8 cellular contexts compared by ENCODE assay signal in the genomic region with DNA sequence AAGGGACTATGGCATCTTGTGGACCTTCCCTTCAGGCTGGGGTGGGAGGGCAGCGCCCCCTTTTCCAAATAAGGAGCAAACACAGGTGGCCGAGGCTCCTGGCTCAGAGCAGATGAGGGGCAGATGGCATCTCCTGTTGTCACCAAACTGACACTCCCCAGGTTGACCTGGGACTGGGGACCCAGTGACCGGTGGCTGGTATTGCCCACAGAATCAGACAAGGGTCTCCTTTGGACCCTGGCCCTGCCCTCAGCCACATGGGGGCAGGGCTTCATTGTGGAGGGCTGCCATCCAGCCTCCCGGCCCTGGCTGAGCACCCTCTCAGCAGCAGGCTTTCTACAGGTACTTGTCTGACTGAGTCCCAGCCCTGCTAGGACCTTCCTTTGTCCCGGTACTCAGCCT. TPM values are rescaled to one million over a fixed set of nuclear protein-coding genes. Genes with fewer than 3 reads are reported as not detected.
A peak's percentile ranks its signal among the peaks of the same experiment; 100 is the strongest.
DNase-seq lines count a peak whose midpoint lies in the region; ATAC-seq and TF ChIP-seq lines count a peak whose summit lies in the region.

No MANE protein-coding gene starts in this region.

- DNase-seq in heart left ventricle = peak in 1 of 5 donors; percentile 22
- DNase-seq in left cardiac atrium = no peak
- DNase-seq in ascending aorta (ENCODE audit: low spot score in 2 of 2) = peak in 1 of 2 donors; percentile 4
- DNase-seq in mesothelial cell of epicardium (ENCODE audit: low spot score in 2 of 2, unreplicated experiment in 2 of 2) = no peak
- no peak for DNase-seq in NCI-H2227 (lab: John Stamatoyannopoulos, UW; ENCODE audit: unreplicated experiment)
- DNase-seq in posterior vena cava (ENCODE audit: low spot score) = no peak
- no peak for DNase-seq in ovary

- 56 to 66% (median 59%) methylated on average over 5 of the region's 5 CpGs for WGBS in heart left ventricle, 4 donors
- WGBS in urinary bladder = 61% methylated on average over 5 of the region's 5 CpGs
- 60 to 79% (median 67%) methylated on average over 5 of the region's 5 CpGs for WGBS in ovary, 3 donors

- peak overlapping the region; percentile 53 for H3K4me3 Mint-ChIP-seq in mesothelial cell of epicardium

- peaks cover 15% of the 10 kb centered on the region for H3K27me3 Mint-ChIP-seq in mesothelial cell of epicardium (ENCODE audit: low read depth)

- H3K27ac Mint-ChIP-seq in mesothelial cell of epicardium = no peak overlapping the region

- no peaks in the 10 kb centered on the region for H3K36me3 Mint-ChIP-seq in mesothelial cell of epicardium

- intact Hi-C loops in heart left ventricle (cut with DNase I) = loop anchor here in 1 of 10 donors (2.0 to 5.0 kb wide), 2 partner anchors 33 to 108 kb away; a partner anchor contains a TSS
- intact Hi-C loops in left cardiac atrium (cut with DNase I) = loop anchor here in 1 of 2 donors (2.0 kb wide), 1 partner anchor 33 kb away; no protein-coding TSS in a partner anchor
- intact Hi-C loops in ascending aorta (cut with DNase I) = no loop called here
- intact Hi-C loops in posterior vena cava (cut with DNase I) = no loop called here
- intact Hi-C loops in ovary (cut with DNase I) = no loop called here

- peak overlapping the region; percentile 48 to 80 (median 64) for H3K4me3 ChIP-seq in heart left ventricle
- peak overlapping the region; percentile 38 to 51 for H3K4me3 ChIP-seq in ascending aorta
- peak overlapping the region; percentile 13 for H3K4me3 ChIP-seq in urinary bladder (ENCODE audit: low read depth, low read length)
- H3K4me3 ChIP-seq in ovary = no peak overlapping the region

- no peak for TF ChIP-seq EP300 in ovary (IDR thresholded peaks at IDR 0.05)

- H3K36me3 ChIP-seq in heart left ventricle (no peaks in the 10 kb centered on the region), ascending aorta (no peaks in the 10 kb centered on the region), urinary bladder (ENCODE audit: insufficient read depth) (no peaks in the 10 kb centered on the region), ovary (no peaks in the 10 kb centered on the region)

- H3K4me1 ChIP-seq in heart left ventricle (peaks cover 0 to 31% (median 13%) of the 10 kb centered on the region in 12 donors), ascending aorta (no peaks in the 10 kb centered on the region), urinary bladder (ENCODE audit: insufficient read depth) (no peaks in the 10 kb centered on the region), ovary (ENCODE audit: insufficient read depth) (peaks cover 2% of the 10 kb centered on the region)

- H3K9me3 ChIP-seq in heart left ventricle (no peaks in the 10 kb centered on the region), ascending aorta (no peaks in the 10 kb centered on the region), ovary (no peaks in the 10 kb centered on the region)

- H3K27me3 ChIP-seq in heart left ventricle (peaks cover 4 to 52% (median 30%) of the 10 kb centered on the region in 9 donors), ascending aorta (peaks cover 8% of the 10 kb centered on the region), ovary (no peaks in the 10 kb centered on the region)

- H3K27ac ChIP-seq in heart left ventricle (peak overlapping the region; percentile 76 to 97 (median 92)), ascending aorta (peak overlapping the region in 1 of 2 donors; percentile 16), urinary bladder (ENCODE audit: low read depth) (no peak overlapping the region), ovary (no peak overlapping the region)

- no peak for TF ChIP-seq POLR2A in heart left ventricle (IDR thresholded peaks at IDR 0.05)
- TF ChIP-seq POLR2A in ovary (IDR thresholded peaks at IDR 0.05) = no peak

- ATAC-seq in heart left ventricle (no peak), left cardiac atrium (no peak)

- H3K9me3 Mint-ChIP-seq in mesothelial cell of epicardium = no peaks in the 10 kb centered on the region

- no peak for TF ChIP-seq CTCF in heart left ventricle (IDR thresholded peaks at IDR 0.05)
- no peak for TF ChIP-seq CTCF in ascending aorta (IDR thresholded peaks at IDR 0.05)
- no peak for TF ChIP-seq CTCF in mesothelial cell of epicardium (IDR thresholded peaks at IDR 0.05; ENCODE audit: unreplicated experiment)
- no peak for TF ChIP-seq CTCF in ovary (IDR thresholded peaks at IDR 0.05)

- peaks cover 18% of the 10 kb centered on the region for H3K4me1 Mint-ChIP-seq in mesothelial cell of epicardium

RNA-seq across cellular contexts. Expression of a gene that starts 0.8 kb away (rescaled TPM):
- total RNA-seq in heart left ventricle (10 to 100 TPM; 22.6 to 65.6 (median 30.4) TPM), left cardiac atrium (10 to 100 TPM; 35.4 to 36.7 TPM), ascending aorta (121 TPM), mesothelial cell of epicardium (35.5 to 42.5 TPM (median 39.2 TPM) in 3 replicates), urinary bladder (11.8 TPM), posterior vena cava (10 to 100 TPM; 30.7 to 45.2 TPM), ovary (10 to 100 TPM; 15.0 to 52.6 (median 27.5) TPM)
- polyA plus RNA-seq in heart left ventricle (100 to 1,000 TPM in 1 of 2 donors, 10 to 100 TPM in 1; 41.2 to 105 TPM), urinary bladder (61.2 TPM), ovary (10 to 100 TPM in 1 of 2 donors, 1 to 10 TPM in 1; 1.5 to 39.5 TPM)

RNA-seq across cellular contexts. Expression of a gene that starts 21.6 kb away (rescaled TPM):
- total RNA-seq in heart left ventricle (1 to 10 TPM in 5 of 9 donors, under 1 TPM in 4; 0.15 to 2.0 (median 1.0) TPM), left cardiac atrium (under 1 TPM; 0.52 to 0.68 TPM), ascending aorta (not detected), mesothelial cell of epicardium (57.5 to 65.7 TPM (median 58.8 TPM) in 3 replicates), urinary bladder (5.2 TPM), posterior vena cava (under 1 TPM in 1 of 2 donors, not detected in 1; 0.10 TPM), ovary (10 to 100 TPM in 1 of 7 donors, 1 to 10 TPM in 4, under 1 TPM in 2; 0.30 to 56.8 (median 3.4) TPM)
- polyA plus RNA-seq in heart left ventricle (under 1 TPM; 0.17 to 0.34 TPM), urinary bladder (8.4 TPM), ovary (under 1 TPM in 1 of 2 donors, not detected in 1; 0.21 TPM)

RNA-seq across cellular contexts. Expression of a gene that starts 26.2 kb away (rescaled TPM):
- total RNA-seq in heart left ventricle = 1 to 10 TPM in 2 of 9 donors, under 1 TPM in 1, not detected in 6; 0.21 to 3.1 (median 2.7) TPM
- polyA plus RNA-seq in heart left ventricle = under 1 TPM; 0.07 to 0.19 TPM
- 1 to 10 TPM in 1 of 2 donors, under 1 TPM in 1; 0.55 to 1.6 TPM for total RNA-seq in left cardiac atrium
- 4.0 TPM for total RNA-seq in ascending aorta
- total RNA-seq in mesothelial cell of epicardium = 29.7 to 32.3 TPM (median 30.6 TPM) in 3 replicates
- total RNA-seq in urinary bladder = 1.3 TPM
- polyA plus RNA-seq in urinary bladder = 5.1 TPM
- under 1 TPM; 0.57 to 0.93 TPM for total RNA-seq in posterior vena cava
- 10 to 100 TPM in 1 of 7 donors, 1 to 10 TPM in 2, under 1 TPM in 4; 0.15 to 11.4 (median 0.82) TPM for total RNA-seq in ovary
- polyA plus RNA-seq in ovary = under 1 TPM; 0.12 to 0.31 TPM

RNA-seq across cellular contexts. Expression of a gene that starts 34.4 kb away (rescaled TPM):
- total RNA-seq in heart left ventricle (10 to 100 TPM; 20.3 to 43.0 (median 25.7) TPM), left cardiac atrium (10 to 100 TPM; 21.5 to 26.5 TPM), ascending aorta (185 TPM), mesothelial cell of epicardium (39.0 to 49.7 TPM (median 42.1 TPM) in 3 replicates), urinary bladder (13.5 TPM), posterior vena cava (10 to 100 TPM; 16.3 to 16.7 TPM), ovary (10 to 100 TPM; 34.4 to 56.5 (median 42.7) TPM)
- polyA plus RNA-seq in heart left ventricle (10 to 100 TPM; 33.1 to 36.2 TPM), urinary bladder (27.0 TPM), ovary (10 to 100 TPM; 17.1 to 38.6 TPM)

RNA-seq across cellular contexts. Expression of a gene that starts 46.3 kb away (rescaled TPM):
- 1 to 10 TPM in 2 of 9 donors, under 1 TPM in 5, not detected in 2; 0.28 to 1.9 (median 0.67) TPM for total RNA-seq in heart left ventricle
- under 1 TPM; 0.68 to 0.91 TPM for polyA plus RNA-seq in heart left ventricle
- 1 to 10 TPM; 2.1 to 2.4 TPM for total RNA-seq in left cardiac atrium
- total RNA-seq in ascending aorta = not detected
- 294 to 314 TPM (median 300 TPM) in 3 replicates for total RNA-seq in mesothelial cell of epicardium
- 13.4 TPM for total RNA-seq in urinary bladder
- 5.1 TPM for polyA plus RNA-seq in urinary bladder
- total RNA-seq in posterior vena cava = 1 to 10 TPM in 1 of 2 donors, under 1 TPM in 1; 0.52 to 1.8 TPM
- total RNA-seq in ovary = 10 to 100 TPM; 14.7 to 90.3 (median 52.5) TPM
- polyA plus RNA-seq in ovary = 10 to 100 TPM in 1 of 2 donors, 1 to 10 TPM in 1; 1.3 to 58.1 TPM

Comparison
In these comparisons a context has a peak if more than half of its experiments do, and no peak if none do; other contexts are left out.
1. H3K27ac ChIP-seq: peak in heart left ventricle (12 of 12); none in urinary bladder (single experiment) and ovary (0 of 2).